In genomic region chr10:70403483-70404035, GRCh38 we compare ENCODE assay signal across 8 cellular contexts.
DNase-seq lines count a peak whose midpoint lies in the region; ATAC-seq and TF ChIP-seq lines count a peak whose summit lies in the region.

No MANE protein-coding gene starts in this region.

- ATAC-seq in GM21576 (IDR thresholded peaks at IDR 0.05; ENCODE audit: unreplicated experiment): no peak

- no peak for TF ChIP-seq POLR2A in NB4 (IDR thresholded peaks at IDR 0.05; ENCODE audit: extremely low read depth, insufficient read length)

- H3K27ac ChIP-seq in epithelial cell of prostate: peak overlapping the region; percentile 89
- peak overlapping the region in 17 of 21 experiments; percentile 20 to 99 (median 95) for H3K27ac ChIP-seq in skin epidermis

- TF ChIP-seq CTCF in NB4 (IDR thresholded peaks at IDR 0.05; ENCODE audit: low read depth, low read length): no peak

- DNase-seq in NCI-H748 (lab: John Stamatoyannopoulos, UW; ENCODE audit: unreplicated experiment): peak; percentile 5
- DNase-seq in NCI-H748 treated with DMSO at 0.1 percent for 48 hours (lab: John Stamatoyannopoulos, UW): no peak
- no peak for DNase-seq in NB4 (ENCODE audit: low read depth)
- no peak for DNase-seq in epithelial cell of prostate (ENCODE audit: low read depth, low spot score)
- no peak for DNase-seq in central memory CD4-positive, alpha-beta T cell
- DNase-seq in stimulated activated CD4-positive, alpha-beta T cell treated with anti-CD3 and anti-CD28 coated beads, Interleukin-2, amount 100 ng/mL, for 48 hours: no peak

- H3K4me3 ChIP-seq in NB4 (ENCODE audit: low read depth, low read length): peak overlapping the region; percentile 61
- H3K4me3 ChIP-seq in skin epidermis: peak overlapping the region; percentile 86 to 100 (median 94)
